ENCODE assay signal across 8 cellular contexts in the genomic region with DNA sequence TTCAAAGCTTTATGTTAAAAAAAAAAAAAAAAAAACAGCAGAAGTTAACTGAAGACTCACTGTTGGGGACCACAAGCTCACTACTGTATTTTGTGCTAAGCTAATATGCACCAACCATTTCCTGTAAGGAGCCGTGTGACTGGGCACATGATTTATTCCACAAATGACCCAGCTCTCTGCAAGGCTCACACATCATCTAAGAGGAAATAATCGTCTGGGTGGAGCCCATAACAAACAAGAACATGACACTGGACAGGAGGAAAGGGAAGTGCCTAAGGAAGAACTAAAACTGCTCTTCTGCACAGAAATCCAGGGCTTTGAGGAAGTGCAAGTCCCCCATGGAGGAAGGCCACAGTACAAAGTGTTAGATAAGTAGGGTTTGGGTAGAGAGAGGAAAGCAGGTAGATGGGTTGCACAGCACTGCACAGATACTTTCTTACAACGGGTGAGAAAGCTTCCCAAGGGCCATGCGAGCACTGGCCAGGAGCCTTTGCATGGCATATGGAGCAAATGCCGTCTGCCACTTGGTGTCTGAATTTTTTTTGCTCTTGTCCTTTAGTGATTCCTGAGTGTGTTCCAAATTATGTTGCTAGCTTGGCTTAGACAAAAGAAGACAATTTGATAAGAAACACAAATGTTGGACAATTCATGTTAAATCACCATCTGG. TPM values are rescaled to one million over a fixed set of nuclear protein-coding genes. Genes with fewer than 3 reads are reported as not detected.
DNase-seq lines count a peak whose midpoint lies in the region; ATAC-seq, FAIRE-seq and TF ChIP-seq lines count a peak whose summit lies in the region.

No MANE protein-coding gene starts in this region.

- peaks cover 92% of the 10 kb centered on the region for H3K4me1 Mint-ChIP-seq in chondrocyte (ENCODE audit: low read depth)

- no peaks in the 10 kb centered on the region for H3K27me3 ChIP-seq in PC-9 (ENCODE audit: insufficient read depth, low read depth)
- no peaks in the 10 kb centered on the region for H3K27me3 ChIP-seq in upper lobe of right lung

- H3K9me2 ChIP-seq in PC-9 (ENCODE audit: insufficient read depth), result no peaks in the 10 kb centered on the region

- CTCF ChIA-PET in PC-9 (lab: Charles Lee), result interaction anchor here (0.7 to 1.7 kb wide), 2 partner anchors 75 to 1797 kb away, joined by 7 to 22 read pairs; no protein-coding TSS in a partner anchor

- H4K20me1 ChIP-seq in PC-9 (ENCODE audit: insufficient read depth), result peaks cover 37% of the 10 kb centered on the region

- no peaks in the 10 kb centered on the region for H3K9me3 Mint-ChIP-seq in chondrocyte (ENCODE audit: low read depth)

- H3K27me3 Mint-ChIP-seq in chondrocyte (ENCODE audit: low read depth), result no peaks in the 10 kb centered on the region

- H3K4me3 ChIP-seq in PC-9, result no peak overlapping the region
- no peak overlapping the region for H3K4me3 ChIP-seq in upper lobe of right lung

- peak overlapping the region; percentile 77 for H3K4me2 ChIP-seq in PC-9

- H3K36me3 ChIP-seq in PC-9 (ENCODE audit: low read depth) (peaks cover 64% of the 10 kb centered on the region), upper lobe of right lung (no peaks in the 10 kb centered on the region)

- H3K36me3 Mint-ChIP-seq in chondrocyte (ENCODE audit: low read depth), result peaks cover 1% of the 10 kb centered on the region

- peak; percentile 72 for FAIRE-seq in GM18507 (lab: Jason Lieb, UNC)

- H3K4me1 ChIP-seq in PC-9 (replicated peaks; ENCODE audit: insufficient read depth), result peaks cover 56% of the 10 kb centered on the region
- peaks cover 95% of the 10 kb centered on the region for H3K4me1 ChIP-seq in upper lobe of right lung

- peaks cover 74% of the 10 kb centered on the region for H3F3A ChIP-seq in PC-9 (ENCODE audit: insufficient read depth, low read depth)

- no peak overlapping the region for H2AFZ ChIP-seq in PC-9

- H3K79me2 ChIP-seq in PC-9 (ENCODE audit: low read depth), result peaks cover 97% of the 10 kb centered on the region

- peak; percentile 60 for ATAC-seq in HG03103 (IDR thresholded peaks at IDR 0.05; ENCODE audit: low read depth, unreplicated experiment)
- ATAC-seq in upper lobe of right lung, result peak; percentile 95

- H3K27ac Mint-ChIP-seq in chondrocyte (ENCODE audit: unreplicated experiment), result peak overlapping the region; percentile 99

- no TSS peak for BruUV-seq in PC-9 (replicated peaks; lab: Mats Ljungman, UMichigan)

- peak overlapping the region; percentile 97 for H3K27ac ChIP-seq in PC-9
- H3K27ac ChIP-seq in upper lobe of right lung, result peak overlapping the region; percentile 81

- TF ChIP-seq CTCF in PC-9 (conservative IDR thresholded peaks at IDR 0.05) (no peak), chondrocyte (IDR thresholded peaks at IDR 0.05) (no peak), upper lobe of right lung (IDR thresholded peaks at IDR 0.05) (no peak)

- peak overlapping the region; percentile 24 for H3K4me3 Mint-ChIP-seq in chondrocyte (ENCODE audit: unreplicated experiment)

- POLR2A ChIA-PET in PC-9 (lab: Charles Lee; ENCODE audit: unreplicated experiment), result interaction anchor here (0.6 to 0.7 kb wide), 2 partner anchors 25 to 75 kb away, joined by 5 to 9 read pairs; a partner anchor contains a TSS

- peak; percentile 88 for DNase-seq in A172 (ENCODE audit: low spot score)
- DNase-seq in GM18507 (ENCODE audit: extremely low spot score, insufficient read length, low read depth), result no peak
- peak in 1 of 2 experiments; percentile 47 for DNase-seq in PC-9
- no peak for DNase-seq in chondrocyte (ENCODE audit: low spot score)
- DNase-seq in medulla oblongata (ENCODE audit: extremely low spot score), result peak; percentile 96
- DNase-seq in upper lobe of right lung, result no peak
- no peak for DNase-seq in T-helper 9 cell

- intact Hi-C loops in PC-9 (cut with micrococcal nuclease; ENCODE audit: unreplicated experiment), result loop anchor here (5.0 kb wide), 2 partner anchors 92 to 1308 kb away; no protein-coding TSS in a partner anchor
- intact Hi-C loops in upper lobe of right lung (cut with DNase I), result no loop called here

- H3K9me3 ChIP-seq in PC-9 (ENCODE audit: insufficient read depth, low read depth) (no peaks in the 10 kb centered on the region), upper lobe of right lung (no peaks in the 10 kb centered on the region)

RNA-seq across cellular contexts. Expression of a gene that starts 24.5 kb away (rescaled TPM):
- 47.1 and 51.1 TPM in 2 replicates for total RNA-seq in A172 (2014; rRNA removed; shearing (Covaris generic))
- total RNA-seq in PC-9 (2021) (117 and 138 TPM in 2 replicates), chondrocyte (65.7 to 88.2 TPM (median 86.8 TPM) in 3 replicates), upper lobe of right lung (105 TPM)

RNA-seq across cellular contexts. Expression of a gene that starts 27.5 kb away (rescaled TPM):
- total RNA-seq in A172 (2014; rRNA removed; shearing (Covaris generic)), result 37.8 and 41.3 TPM in 2 replicates
- total RNA-seq in PC-9 (2021) (245 and 290 TPM in 2 replicates), chondrocyte (98.0 to 153 TPM (median 106 TPM) in 3 replicates), upper lobe of right lung (139 TPM)

Comparison
In these comparisons a context has a peak if more than half of its experiments do, and no peak if none do; other contexts are left out.
1. DNase-seq: peak in A172 (single experiment) and medulla oblongata (single experiment); none in GM18507 (single experiment), chondrocyte (single experiment), upper lobe of right lung (single experiment) and T-helper 9 cell (single experiment).